Comparison of ENCODE assay signal across 17 cellular contexts in genomic region chr18:59386909-59387515, GRCh38.
"Had no signal": no experiment of that assay in that cellular context is flagged by ENCODE, and none has a peak within 500 bp of the region (broad histone marks: within the 10 kb centered on the region; RNA-seq: fewer than 3 reads in every experiment).

No MANE protein-coding gene starts in this region.

- H3K4me1 ChIP-seq: esophagus muscularis mucosa, sigmoid colon, transverse colon had no signal

- H3K4me3 ChIP-seq: esophagus muscularis mucosa, mucosa of descending colon, sigmoid colon, transverse colon had no signal

- H3K36me3 ChIP-seq: esophagus muscularis mucosa, sigmoid colon, transverse colon had no signal

- H3K9me3 ChIP-seq: esophagus muscularis mucosa, mucosa of descending colon, sigmoid colon, transverse colon had no signal

- DNase-seq: activated CD4-positive, alpha-beta T cell treated with anti-CD3 and anti-CD28 coated beads, Interleukin-2, amount 50 U/mL, for 48 hours; activated CD4-positive, CD25-positive, alpha-beta regulatory T cell treated with anti-CD3 and anti-CD28 coated beads, Interleukin-2, amount 50 U/mL, for 72 hours; activated CD8-positive, alpha-beta memory T cell treated with anti-CD3 and anti-CD28 coated beads, Interleukin-2, amount 10 ng/mL, durations not matched to agents 7 days and 5 days; activated effector memory CD4-positive, alpha-beta T cell treated with anti-CD3 and anti-CD28 coated beads, Interleukin-2, amount 50 U/mL, for 16 hours; activated T-cell treated with anti-CD3 and anti-CD28 coated beads, Interleukin-2, amount 50 U/mL, for 24 hours; dermis blood vessel endothelial cell; head of caudate nucleus; mammary epithelial cell; mucosa of descending colon; naive thymus-derived CD8-positive, alpha-beta T cell; sigmoid colon; stimulated activated CD4-positive, alpha-beta T cell treated with anti-CD3 and anti-CD28 coated beads, Interleukin-2, amount 100 ng/mL, for 24 hours; stimulated activated naive CD4-positive, alpha-beta T cell; substantia nigra; transverse colon had no signal

- H3K27ac ChIP-seq: esophagus muscularis mucosa, sigmoid colon, transverse colon had no signal

- H3K27me3 ChIP-seq: esophagus muscularis mucosa, sigmoid colon, transverse colon had no signal

- ATAC-seq: activated CD8-positive, alpha-beta memory T cell treated with anti-CD3 and anti-CD28 coated beads, Interleukin-2, amount 10 ng/mL, durations not matched to agents 7 days and 5 days; left lobe of liver; mucosa of descending colon; naive thymus-derived CD8-positive, alpha-beta T cell had no signal
